Comparison of ENCODE assay signal across 20 cellular contexts in genomic region chr2:151916632-151917031, GRCh38.
"Had no signal": no experiment of that assay in that cellular context is flagged by ENCODE, and none has a peak within 500 bp of the region (broad histone marks: within the 10 kb centered on the region; RNA-seq: fewer than 3 reads in every experiment).

No MANE protein-coding gene starts in this region.

- ATAC-seq: activated CD8-positive, alpha-beta T cell treated with anti-CD3 and anti-CD28 coated beads, Interleukin-2, amount 10 ng/mL, durations not matched to agents 7 days and 5 days; foreskin keratinocyte; left ventricle myocardium superior; naive thymus-derived CD8-positive, alpha-beta T cell; stimulated activated memory B cell treated with anti-CD40 and anti-IgM and Interleukin-4, amounts not matched to agents 10 μg/mL and 1 μg/mL and 100 μg/mL, for 72 hours had no signal

- H3K9me3 ChIP-seq: esophagus muscularis mucosa, neutrophil, thyroid gland had no signal

- H3K27me3 ChIP-seq: esophagus muscularis mucosa, foreskin keratinocyte, neutrophil, thyroid gland had no signal

- H3K4me1 ChIP-seq: foreskin keratinocyte, thyroid gland had no signal

- H3K4me3 ChIP-seq: coronary artery, esophagus muscularis mucosa, thyroid gland had no signal

- H3K36me3 ChIP-seq: esophagus muscularis mucosa, neutrophil, thyroid gland had no signal

- DNase-seq: activated CD4-positive, alpha-beta T cell treated with anti-CD3 and anti-CD28 coated beads, Interleukin-2, amount 10 ng/mL, durations not matched to agents 24 days and 14 days; activated CD4-positive, CD25-positive, alpha-beta regulatory T cell; activated CD8-positive, alpha-beta memory T cell treated with anti-CD3 and anti-CD28 coated beads, Interleukin-2, amount 50 U/mL, for 4 hours; activated CD8-positive, alpha-beta T cell treated with anti-CD3 and anti-CD28 coated beads, Interleukin-2, amount 10 ng/mL, durations not matched to agents 7 days and 5 days; activated effector memory CD4-positive, alpha-beta T cell treated with anti-CD3 and anti-CD28 coated beads, Interleukin-2, amount 50 U/mL, for 16 hours; activated T-cell treated with anti-CD3 and anti-CD28 coated beads, Interleukin-2, amount 50 U/mL, for 48 hours; caudate nucleus; effector CD4-positive, alpha-beta T cell; foreskin keratinocyte; glutamatergic neuron; hypothalamus; left ventricle myocardium superior; mesenchymal stem cell; naive thymus-derived CD8-positive, alpha-beta T cell; retina; thyroid gland had no signal

- H3K27ac ChIP-seq: coronary artery, esophagus muscularis mucosa, foreskin keratinocyte, thyroid gland had no signal
